ENCODE assay signal across 1 cellular context in genomic region chrX:53081925-53082772, GRCh38.
A peak's percentile ranks its signal among the peaks of the same experiment; 100 is the strongest.
TF ChIP-seq lines count a peak whose summit lies in the region.

Gene TSPYL2, plus strand, starts transcription at chrX:53082367. Its CDS starts 132 bp downstream, at chrX:53082499.

TF ChIP-seq in HepG2, 621 proteins besides CTCF, POLR2A, EP300 and RAD21 (continued from another document and continues in another):
- TF ChIP-seq PRDM15 (CRISPR knock-in tag; IDR thresholded peaks at IDR 0.05) (no peak), PAWR (CRISPR knock-in tag; IDR thresholded peaks at IDR 0.05; ENCODE audit: borderline replicate concordance) (no peak), SIX1 (CRISPR knock-in tag; IDR thresholded peaks at IDR 0.05; ENCODE audit: borderline replicate concordance) (no peak), ZNF672 (CRISPR knock-in tag; IDR thresholded peaks at IDR 0.05) (no peak), SYNCRIP (IDR thresholded peaks at IDR 0.05; ENCODE audit: insufficient read depth, low read depth, low read length) (no peak), TAF15 (IDR thresholded peaks at IDR 0.05; ENCODE audit: low read depth, low read length, poor library complexity, severe bottlenecking) (no peak), ZNF646 (CRISPR knock-in tag; IDR thresholded peaks at IDR 0.05) (no peak), RBFOX2 (IDR thresholded peaks at IDR 0.05; ENCODE audit: low read depth, low read length) (peak; percentile 89), ZNF790 (CRISPR knock-in tag; IDR thresholded peaks at IDR 0.05; ENCODE audit: borderline replicate concordance) (no peak), STAG1 (CRISPR knock-in tag; IDR thresholded peaks at IDR 0.05) (no peak), THAP11 (CRISPR knock-in tag; IDR thresholded peaks at IDR 0.05) (0 out of 2 replicates have a peak, but pooled peaks have one; percentile 39), POLR2G (IDR thresholded peaks at IDR 0.05; ENCODE audit: low read depth, low read length) (peak; percentile 92), ZNF230 (CRISPR knock-in tag; IDR thresholded peaks at IDR 0.05) (no peak), ZNF841 (CRISPR knock-in tag; IDR thresholded peaks at IDR 0.05; ENCODE audit: borderline replicate concordance) (no peak), BRCA1 (CRISPR knock-in tag; IDR thresholded peaks at IDR 0.05) (no peak), ZNF780A (CRISPR knock-in tag; IDR thresholded peaks at IDR 0.05) (no peak), ZNF430 (CRISPR knock-in tag; IDR thresholded peaks at IDR 0.05) (no peak), FOXA3 (CRISPR knock-in tag; IDR thresholded peaks at IDR 0.05) (no peak), ATRX (CRISPR knock-in tag; IDR thresholded peaks at IDR 0.05; ENCODE audit: borderline replicate concordance) (no peak), ZBTB25 (CRISPR knock-in tag; IDR thresholded peaks at IDR 0.05) (no peak), RFXANK (CRISPR knock-in tag; IDR thresholded peaks at IDR 0.05) (peak; percentile 99), PHF8 (CRISPR knock-in tag; IDR thresholded peaks at IDR 0.05) (peak; percentile 70), ZNF264 (CRISPR knock-in tag; IDR thresholded peaks at IDR 0.05) (no peak), MTERF4 (CRISPR knock-in tag; IDR thresholded peaks at IDR 0.05) (no peak), MTA1 (CRISPR knock-in tag; IDR thresholded peaks at IDR 0.05; ENCODE audit: borderline replicate concordance) (no peak)
- TF ChIP-seq, protein P1, sequence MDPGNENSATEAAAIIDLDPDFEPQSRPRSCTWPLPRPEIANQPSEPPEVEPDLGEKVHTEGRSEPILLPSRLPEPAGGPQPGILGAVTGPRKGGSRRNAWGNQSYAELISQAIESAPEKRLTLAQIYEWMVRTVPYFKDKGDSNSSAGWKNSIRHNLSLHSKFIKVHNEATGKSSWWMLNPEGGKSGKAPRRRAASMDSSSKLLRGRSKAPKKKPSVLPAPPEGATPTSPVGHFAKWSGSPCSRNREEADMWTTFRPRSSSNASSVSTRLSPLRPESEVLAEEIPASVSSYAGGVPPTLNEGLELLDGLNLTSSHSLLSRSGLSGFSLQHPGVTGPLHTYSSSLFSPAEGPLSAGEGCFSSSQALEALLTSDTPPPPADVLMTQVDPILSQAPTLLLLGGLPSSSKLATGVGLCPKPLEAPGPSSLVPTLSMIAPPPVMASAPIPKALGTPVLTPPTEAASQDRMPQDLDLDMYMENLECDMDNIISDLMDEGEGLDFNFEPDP (CRISPR knock-in tag; conservative IDR thresholded peaks at IDR 0.05), result no peak
- TF ChIP-seq, protein P2, sequence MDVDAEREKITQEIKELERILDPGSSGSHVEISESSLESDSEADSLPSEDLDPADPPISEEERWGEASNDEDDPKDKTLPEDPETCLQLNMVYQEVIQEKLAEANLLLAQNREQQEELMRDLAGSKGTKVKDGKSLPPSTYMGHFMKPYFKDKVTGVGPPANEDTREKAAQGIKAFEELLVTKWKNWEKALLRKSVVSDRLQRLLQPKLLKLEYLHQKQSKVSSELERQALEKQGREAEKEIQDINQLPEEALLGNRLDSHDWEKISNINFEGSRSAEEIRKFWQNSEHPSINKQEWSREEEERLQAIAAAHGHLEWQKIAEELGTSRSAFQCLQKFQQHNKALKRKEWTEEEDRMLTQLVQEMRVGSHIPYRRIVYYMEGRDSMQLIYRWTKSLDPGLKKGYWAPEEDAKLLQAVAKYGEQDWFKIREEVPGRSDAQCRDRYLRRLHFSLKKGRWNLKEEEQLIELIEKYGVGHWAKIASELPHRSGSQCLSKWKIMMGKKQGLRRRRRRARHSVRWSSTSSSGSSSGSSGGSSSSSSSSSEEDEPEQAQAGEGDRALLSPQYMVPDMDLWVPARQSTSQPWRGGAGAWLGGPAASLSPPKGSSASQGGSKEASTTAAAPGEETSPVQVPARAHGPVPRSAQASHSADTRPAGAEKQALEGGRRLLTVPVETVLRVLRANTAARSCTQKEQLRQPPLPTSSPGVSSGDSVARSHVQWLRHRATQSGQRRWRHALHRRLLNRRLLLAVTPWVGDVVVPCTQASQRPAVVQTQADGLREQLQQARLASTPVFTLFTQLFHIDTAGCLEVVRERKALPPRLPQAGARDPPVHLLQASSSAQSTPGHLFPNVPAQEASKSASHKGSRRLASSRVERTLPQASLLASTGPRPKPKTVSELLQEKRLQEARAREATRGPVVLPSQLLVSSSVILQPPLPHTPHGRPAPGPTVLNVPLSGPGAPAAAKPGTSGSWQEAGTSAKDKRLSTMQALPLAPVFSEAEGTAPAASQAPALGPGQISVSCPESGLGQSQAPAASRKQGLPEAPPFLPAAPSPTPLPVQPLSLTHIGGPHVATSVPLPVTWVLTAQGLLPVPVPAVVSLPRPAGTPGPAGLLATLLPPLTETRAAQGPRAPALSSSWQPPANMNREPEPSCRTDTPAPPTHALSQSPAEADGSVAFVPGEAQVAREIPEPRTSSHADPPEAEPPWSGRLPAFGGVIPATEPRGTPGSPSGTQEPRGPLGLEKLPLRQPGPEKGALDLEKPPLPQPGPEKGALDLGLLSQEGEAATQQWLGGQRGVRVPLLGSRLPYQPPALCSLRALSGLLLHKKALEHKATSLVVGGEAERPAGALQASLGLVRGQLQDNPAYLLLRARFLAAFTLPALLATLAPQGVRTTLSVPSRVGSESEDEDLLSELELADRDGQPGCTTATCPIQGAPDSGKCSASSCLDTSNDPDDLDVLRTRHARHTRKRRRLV (CRISPR knock-in tag; IDR thresholded peaks at IDR 0.05), result no peak
- TF ChIP-seq, protein P3, sequence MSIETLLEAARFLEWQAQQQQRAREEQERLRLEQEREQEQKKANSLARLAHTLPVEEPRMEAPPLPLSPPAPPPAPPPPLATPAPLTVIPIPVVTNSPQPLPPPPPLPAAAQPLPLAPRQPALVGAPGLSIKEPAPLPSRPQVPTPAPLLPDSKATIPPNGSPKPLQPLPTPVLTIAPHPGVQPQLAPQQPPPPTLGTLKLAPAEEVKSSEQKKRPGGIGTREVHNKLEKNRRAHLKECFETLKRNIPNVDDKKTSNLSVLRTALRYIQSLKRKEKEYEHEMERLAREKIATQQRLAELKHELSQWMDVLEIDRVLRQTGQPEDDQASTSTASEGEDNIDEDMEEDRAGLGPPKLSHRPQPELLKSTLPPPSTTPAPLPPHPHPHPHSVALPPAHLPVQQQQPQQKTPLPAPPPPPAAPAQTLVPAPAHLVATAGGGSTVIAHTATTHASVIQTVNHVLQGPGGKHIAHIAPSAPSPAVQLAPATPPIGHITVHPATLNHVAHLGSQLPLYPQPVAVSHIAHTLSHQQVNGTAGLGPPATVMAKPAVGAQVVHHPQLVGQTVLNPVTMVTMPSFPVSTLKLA (IDR thresholded peaks at IDR 0.05), result no peak
- TF ChIP-seq, protein P4, sequence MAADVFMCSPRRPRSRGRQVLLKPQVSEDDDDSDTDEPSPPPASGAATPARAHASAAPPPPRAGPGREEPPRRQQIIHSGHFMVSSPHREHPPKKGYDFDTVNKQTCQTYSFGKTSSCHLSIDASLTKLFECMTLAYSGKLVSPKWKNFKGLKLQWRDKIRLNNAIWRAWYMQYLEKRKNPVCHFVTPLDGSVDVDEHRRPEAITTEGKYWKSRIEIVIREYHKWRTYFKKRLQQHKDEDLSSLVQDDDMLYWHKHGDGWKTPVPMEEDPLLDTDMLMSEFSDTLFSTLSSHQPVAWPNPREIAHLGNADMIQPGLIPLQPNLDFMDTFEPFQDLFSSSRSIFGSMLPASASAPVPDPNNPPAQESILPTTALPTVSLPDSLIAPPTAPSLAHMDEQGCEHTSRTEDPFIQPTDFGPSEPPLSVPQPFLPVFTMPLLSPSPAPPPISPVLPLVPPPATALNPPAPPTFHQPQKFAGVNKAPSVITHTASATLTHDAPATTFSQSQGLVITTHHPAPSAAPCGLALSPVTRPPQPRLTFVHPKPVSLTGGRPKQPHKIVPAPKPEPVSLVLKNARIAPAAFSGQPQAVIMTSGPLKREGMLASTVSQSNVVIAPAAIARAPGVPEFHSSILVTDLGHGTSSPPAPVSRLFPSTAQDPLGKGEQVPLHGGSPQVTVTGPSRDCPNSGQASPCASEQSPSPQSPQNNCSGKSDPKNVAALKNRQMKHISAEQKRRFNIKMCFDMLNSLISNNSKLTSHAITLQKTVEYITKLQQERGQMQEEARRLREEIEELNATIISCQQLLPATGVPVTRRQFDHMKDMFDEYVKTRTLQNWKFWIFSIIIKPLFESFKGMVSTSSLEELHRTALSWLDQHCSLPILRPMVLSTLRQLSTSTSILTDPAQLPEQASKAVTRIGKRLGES (CRISPR knock-in tag; IDR thresholded peaks at IDR 0.05; ENCODE audit: borderline replicate concordance), result no peak
